In genomic region chr1:163069142-163069541, GRCh38 we compare ENCODE assay signal across 8 cellular contexts. TPM values are rescaled to one million over a fixed set of nuclear protein-coding genes. Genes with fewer than 3 reads are reported as not detected.
DNase-seq lines count a peak whose midpoint lies in the region; ATAC-seq and TF ChIP-seq lines count a peak whose summit lies in the region.

TSS of gene RGS4 (plus strand) at chr1:163069361. CDS start at chr1:163069485, 124 bp downstream.

- H3K27ac Mint-ChIP-seq in HFFc6 = peak within 1 kb of the TSS; percentile 89
- no peak within 1 kb of the TSS for H3K27ac Mint-ChIP-seq in activated T-helper 17 cell treated with anti-CD3 and anti-CD28 coated beads, Interleukin-2, amount 50 U/mL, for 72 hours

- no peaks in the 10 kb centered on the region for H4K20me1 ChIP-seq in osteoblast (ENCODE audit: insufficient read depth, low read length)

- TF ChIP-seq CTCF in HFFc6 (IDR thresholded peaks at IDR 0.05) (peak; percentile 84), osteoblast (IDR thresholded peaks at IDR 0.05; ENCODE audit: extremely low read depth, low read depth, low read length) (peak; percentile 76)

- peaks cover 24% of the 10 kb centered on the region for H3K4me1 ChIP-seq in osteoblast (ENCODE audit: insufficient read depth, low read length)

- no peaks in the 10 kb centered on the region for H3K9me3 Mint-ChIP-seq in HFFc6
- H3K9me3 Mint-ChIP-seq in activated T-helper 17 cell treated with anti-CD3 and anti-CD28 coated beads, Interleukin-2, amount 50 U/mL, for 72 hours = no peaks in the 10 kb centered on the region

- peaks cover 61% of the 10 kb centered on the region for H3K4me1 Mint-ChIP-seq in HFFc6 (ENCODE audit: low read depth)
- H3K4me1 Mint-ChIP-seq in activated T-helper 17 cell treated with anti-CD3 and anti-CD28 coated beads, Interleukin-2, amount 50 U/mL, for 72 hours = no peaks in the 10 kb centered on the region

- peak within 1 kb of the TSS; percentile 88 for H3K4me2 ChIP-seq in osteoblast (ENCODE audit: insufficient read depth, low read length)

- peaks cover 22% of the 10 kb centered on the region for H3K36me3 ChIP-seq in osteoblast (ENCODE audit: insufficient read depth, low read length)

- peak within 1 kb of the TSS; percentile 83 for H3K4me3 ChIP-seq in osteoblast (ENCODE audit: insufficient read depth, low read length)

- no peaks in the 10 kb centered on the region; the same call in none of the 2 replicates for H3K27me3 Mint-ChIP-seq in HFFc6 (ENCODE audit: insufficient read depth)
- peaks cover 57% of the 10 kb centered on the region for H3K27me3 Mint-ChIP-seq in activated T-helper 17 cell treated with anti-CD3 and anti-CD28 coated beads, Interleukin-2, amount 50 U/mL, for 72 hours

- DNase-seq in HFFc6 = peak; percentile 98
- DNase-seq in glomerular endothelial cell (ENCODE audit: extremely low read depth, low read depth, low spot score) = peak; percentile 84
- DNase-seq in osteoblast (ENCODE audit: insufficient read length, low spot score, missing footprints) = no peak
- no peak for DNase-seq in NCI-H2171 (lab: John Stamatoyannopoulos, UW)

- peak within 1 kb of the TSS; percentile 60 for H2AFZ ChIP-seq in osteoblast (ENCODE audit: low read length)

- peak within 1 kb of the TSS; percentile 90 for H3K4me3 Mint-ChIP-seq in HFFc6
- H3K4me3 Mint-ChIP-seq in activated T-helper 17 cell treated with anti-CD3 and anti-CD28 coated beads, Interleukin-2, amount 50 U/mL, for 72 hours = no peak within 1 kb of the TSS

- peak within 1 kb of the TSS; percentile 82 for H3K27ac ChIP-seq in osteoblast (ENCODE audit: low read depth, low read length)

- H3K27me3 ChIP-seq in osteoblast (ENCODE audit: insufficient read depth, low read length) = no peaks in the 10 kb centered on the region

- peaks cover 41% of the 10 kb centered on the region for H3K79me2 ChIP-seq in osteoblast (ENCODE audit: insufficient read depth, low read length)

- peak; percentile 94 for ATAC-seq in SK-N-SH treated with all-trans-retinoic acid at 6 μM for 48 hours
- no peak for ATAC-seq in GM18511 (IDR thresholded peaks at IDR 0.05; ENCODE audit: unreplicated experiment)
- ATAC-seq in activated T-helper 17 cell treated with anti-CD3 and anti-CD28 coated beads, Interleukin-2, amount 50 U/mL, for 72 hours (replicated peaks) = no peak
- no peak for ATAC-seq in GM18517 (IDR thresholded peaks at IDR 0.05; ENCODE audit: unreplicated experiment)

- no peaks in the 10 kb centered on the region for H3K9me3 ChIP-seq in osteoblast (ENCODE audit: low read depth, low read length)

- H3K36me3 Mint-ChIP-seq in HFFc6 (ENCODE audit: low read depth) = peaks cover 26% of the 10 kb centered on the region
- no peaks in the 10 kb centered on the region for H3K36me3 Mint-ChIP-seq in activated T-helper 17 cell treated with anti-CD3 and anti-CD28 coated beads, Interleukin-2, amount 50 U/mL, for 72 hours (ENCODE audit: low read depth)

TF ChIP-seq in SK-N-SH treated with all-trans-retinoic acid at 6 μM for 48 hours, 23 proteins besides CTCF, POLR2A, EP300 and RAD21 (continues in another document):
- no peak for TF ChIP-seq CSRNP3 (CRISPR knock-in tag; IDR thresholded peaks at IDR 0.05)
- TF ChIP-seq ARNTL (CRISPR knock-in tag; IDR thresholded peaks at IDR 0.05; ENCODE audit: borderline replicate concordance, low read depth) = no peak
- TF ChIP-seq ZNF565 (CRISPR knock-in tag; conservative IDR thresholded peaks at IDR 0.05; ENCODE audit: low read depth) = no peak
- TF ChIP-seq RARB (CRISPR knock-in tag; IDR thresholded peaks at IDR 0.05) = no peak
- TF ChIP-seq TOX (CRISPR knock-in tag; IDR thresholded peaks at IDR 0.05; ENCODE audit: borderline replicate concordance) = no peak
- no peak for TF ChIP-seq ZNF8 (CRISPR knock-in tag; IDR thresholded peaks at IDR 0.05)
- no peak for TF ChIP-seq ZFP30 (CRISPR knock-in tag; IDR thresholded peaks at IDR 0.05)
- no peak for TF ChIP-seq CSDC2 (CRISPR knock-in tag; IDR thresholded peaks at IDR 0.05)
- TF ChIP-seq OSR1 (CRISPR knock-in tag; IDR thresholded peaks at IDR 0.05) = no peak
- TF ChIP-seq SNAI2 (CRISPR knock-in tag; IDR thresholded peaks at IDR 0.05) = no peak
- no peak for TF ChIP-seq POU6F1 (CRISPR knock-in tag; IDR thresholded peaks at IDR 0.05; ENCODE audit: borderline replicate concordance, low read depth)
- TF ChIP-seq CREB5 (CRISPR knock-in tag; IDR thresholded peaks at IDR 0.05; ENCODE audit: low read depth) = no peak
- no peak for TF ChIP-seq BACH2 (CRISPR knock-in tag; IDR thresholded peaks at IDR 0.05; ENCODE audit: borderline replicate concordance)
- no peak for TF ChIP-seq PPARA (CRISPR knock-in tag; IDR thresholded peaks at IDR 0.05; ENCODE audit: borderline replicate concordance)
- no peak for TF ChIP-seq ESRRG (CRISPR knock-in tag; IDR thresholded peaks at IDR 0.05)
- TF ChIP-seq ISL1 (CRISPR knock-in tag; IDR thresholded peaks at IDR 0.05) = no peak
- no peak for TF ChIP-seq TCF4 (CRISPR knock-in tag; IDR thresholded peaks at IDR 0.05; ENCODE audit: borderline replicate concordance)
- TF ChIP-seq ZFP3 (CRISPR knock-in tag; IDR thresholded peaks at IDR 0.05) = no peak
- TF ChIP-seq PATZ1 (CRISPR knock-in tag; IDR thresholded peaks at IDR 0.05; ENCODE audit: borderline replicate concordance) = no peak

RNA-seq across cellular contexts. Expression of gene RGS4, which starts in this region (rescaled TPM):
- 10 to 100 TPM; 32.3 to 48.6 (median 37.3) TPM for total RNA-seq in HFFc6 (2021; fragmentation: NEBNext Ultra II Directional; extraction: Animal tissue kit (Norgen Biotek cat#: 25700))
- 99.0 and 351 TPM in 2 replicates for total RNA-seq in glomerular endothelial cell
- total RNA-seq in osteoblast = 130 and 142 TPM in 2 replicates
- not detected for total RNA-seq in activated T-helper 17 cell treated with anti-CD3 and anti-CD28 coated beads, Interleukin-2, amount 50 U/mL, for 72 hours

Comparison
In these comparisons a context has a peak if more than half of its experiments do, and no peak if none do; other contexts are left out.
1. RNA of gene RGS4 (total RNA-seq): 99.0 to 351 TPM in glomerular endothelial cell, 130 to 142 TPM in osteoblast and 32.3 to 48.6 TPM in HFFc6; not detected in activated T-helper 17 cell treated with anti-CD3 and anti-CD28 coated beads, Interleukin-2, amount 50 U/mL, for 72 hours; every median in the first group is over 10 times any median in the second.
2. DNase-seq: peak in HFFc6 (single experiment) and glomerular endothelial cell (single experiment); none in osteoblast (single experiment) and NCI-H2171 (single experiment).